In the genomic region with DNA sequence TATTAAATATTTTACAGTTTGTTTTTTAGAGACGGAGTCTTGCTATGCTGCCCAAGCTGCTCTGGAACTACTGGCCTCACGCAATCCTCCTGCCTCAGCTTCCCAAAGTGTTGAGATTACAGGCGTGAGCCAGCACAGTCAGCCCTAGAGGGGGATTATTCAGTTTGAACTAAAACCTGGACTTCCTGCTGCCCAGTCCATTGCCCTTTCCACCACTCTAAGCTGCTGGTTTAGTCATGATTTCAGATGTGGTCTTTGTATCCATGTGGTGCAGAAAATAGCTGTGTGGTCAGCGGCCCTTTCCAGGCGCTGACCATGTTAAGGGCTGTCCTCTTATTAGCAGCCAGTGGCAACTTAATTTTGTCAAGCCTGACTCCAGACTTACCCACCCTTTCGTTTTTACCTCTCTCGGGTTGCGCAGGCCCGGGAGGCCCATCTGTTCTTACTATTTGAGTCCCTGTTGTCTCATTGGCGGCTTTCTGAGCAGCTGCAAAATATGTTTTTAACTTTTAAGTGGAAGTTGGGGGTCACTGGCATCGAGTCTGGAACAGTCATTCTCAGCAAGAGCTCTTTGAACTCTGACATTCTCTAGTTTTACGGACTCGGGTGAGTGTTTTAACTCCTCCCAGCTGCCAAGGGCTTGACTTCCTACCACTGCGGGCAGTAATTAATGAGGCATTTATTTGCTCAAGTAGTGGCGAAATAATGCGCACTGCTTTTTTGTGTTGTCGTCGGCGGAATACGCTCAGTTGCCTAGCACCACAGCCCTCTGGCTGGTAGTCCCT, we compare ENCODE assay signal across 8 cellular contexts. TPM values are rescaled to one million over a fixed set of nuclear protein-coding genes. Genes with fewer than 3 reads are reported as not detected.
DNase-seq lines count a peak whose midpoint lies in the region; ATAC-seq and TF ChIP-seq lines count a peak whose summit lies in the region.

No MANE protein-coding gene starts in this region.

- DNase-seq in DMS53 (lab: John Stamatoyannopoulos, UW) (peak; percentile 89), HuH-7.5 (ENCODE audit: low spot score) (peak; percentile 19), T follicular helper cell (ENCODE audit: low read depth) (peak; percentile 11), iris pigment epithelial cell (ENCODE audit: low read depth) (peak; percentile 47), cerebellar nuclear complex (lab: John Stamatoyannopoulos, UW) (no peak)
- DNase-seq in stimulated activated CD4-positive, alpha-beta T cell treated with anti-CD3 and anti-CD28 coated beads, Interleukin-12 subunit alpha, Interleukin-12 subunit beta, amount 100 ng/mL, for 4 hours, result peak; percentile 20

- peaks cover 0 to 8% (median 0%) of the 10 kb centered on the region in 5 experiments for H3K9me3 Mint-ChIP-seq in brain

- H3K4me3 Mint-ChIP-seq in brain, result peak overlapping the region; percentile 83 to 89 (median 86)

- peaks cover 6% of the 10 kb centered on the region for H3K27me3 Mint-ChIP-seq in brain

- peak overlapping the region; percentile 93 to 98 (median 95) for H3K27ac Mint-ChIP-seq in brain

- peak; percentile 35 for ATAC-seq in GM21515 (IDR thresholded peaks at IDR 0.05; ENCODE audit: unreplicated experiment)

- H3K36me3 Mint-ChIP-seq in brain, result no peaks in the 10 kb centered on the region

- no peak for TF ChIP-seq CTCF in brain (conservative IDR thresholded peaks at IDR 0.05)

- peaks cover 68% of the 10 kb centered on the region for H3K4me1 Mint-ChIP-seq in brain

RNA-seq across cellular contexts. Expression of a gene that starts 0.8 kb away (rescaled TPM):
- 12.0 TPM for polyA plus RNA-seq in brain (ENCODE audit: insufficient read depth, low read depth, low replicate concordance)

Comparison
In these comparisons a context has a peak if more than half of its experiments do, and no peak if none do; other contexts are left out.
1. DNase-seq: peak in DMS53 (single experiment), HuH-7.5 (single experiment), T follicular helper cell (single experiment), iris pigment epithelial cell (single experiment) and stimulated activated CD4-positive, alpha-beta T cell treated with anti-CD3 and anti-CD28 coated beads, Interleukin-12 subunit alpha, Interleukin-12 subunit beta, amount 100 ng/mL, for 4 hours (single experiment); none in cerebellar nuclear complex (0 of 2).